ENCODE assay signal across 19 cellular contexts in genomic region chr1:177286396-177286795, GRCh38.
DNase-seq lines count a peak whose midpoint lies in the region; ATAC-seq and TF ChIP-seq lines count a peak whose summit lies in the region.
"Had no signal": no experiment of that assay in that cellular context is flagged by ENCODE, and none has a peak within 500 bp of the region (broad histone marks: within the 10 kb centered on the region; RNA-seq: fewer than 3 reads in every experiment).

No MANE protein-coding gene starts in this region.

- peak; percentile 53 for DNase-seq in AG08396 (ENCODE audit: low spot score)
- DNase-seq in MG63: peak; percentile 52
- DNase-seq in fibroblast of mammary gland (ENCODE audit: low read depth): peak; percentile 83
- no peak for DNase-seq in psoas muscle
- DNase-seq in amniotic stem cell (lab: John Stamatoyannopoulos, UW): no peak
- no peak for DNase-seq in HPDE6-E6E7 (ENCODE audit: extremely low spot score)
- DNase-seq: 8988T, AML-193, COR-L47, GF-D8, MV-4-11, NCI-H1417, NCI-H1930, NCI-H2171, NCI-H446 treated with DMSO at 0.1 percent for 48 hours, RPMI8226, SIG-M5 had no signal

- intact Hi-C loops in psoas muscle (cut with DNase I): no loop called here

- 48 to 73% (median 63%) methylated on average over 3 of the region's 3 CpGs for WGBS in psoas muscle, 3 donors

- no peaks in the 10 kb centered on the region for H3K4me1 ChIP-seq in psoas muscle

- H3K27me3 ChIP-seq in MG63 (no peaks in the 10 kb centered on the region), psoas muscle (ENCODE audit: insufficient read depth in 3 of 3, low read length in 2 of 3) (no peaks in the 10 kb centered on the region)

- no peak overlapping the region for H3K27ac ChIP-seq in psoas muscle

- H3K4me3 ChIP-seq in MG63 (no peak overlapping the region), fibroblast of mammary gland (ENCODE audit: control insufficient read depth, low read depth, low read length) (no peak overlapping the region), psoas muscle (no peak overlapping the region)

- H3K36me3 ChIP-seq in MG63 (no peaks in the 10 kb centered on the region), psoas muscle (ENCODE audit: insufficient read depth in 1 of 2, low read depth in 1 of 2) (no peaks in the 10 kb centered on the region)

- ATAC-seq in psoas muscle: peak in 3 of 4 donors; percentile 32 to 82 (median 69)
- no peak for ATAC-seq in HG03135 (IDR thresholded peaks at IDR 0.05; ENCODE audit: unreplicated experiment)
- no peak for ATAC-seq in HG03520 (IDR thresholded peaks at IDR 0.05; ENCODE audit: unreplicated experiment)

- TF ChIP-seq CTCF in fibroblast of mammary gland (conservative IDR thresholded peaks at IDR 0.05; ENCODE audit: control insufficient read depth, insufficient read depth, low read depth, low read length) (no peak), psoas muscle (IDR thresholded peaks at IDR 0.05) (no peak)

- H3K9me3 ChIP-seq in MG63 (0 out of 2 replicates have a peak, but pooled peaks cover 2% of the 10 kb centered on the region), psoas muscle (no peaks in the 10 kb centered on the region)

Comparison
In these comparisons a context has a peak if more than half of its experiments do, and no peak if none do; other contexts are left out.
1. DNase-seq: peak in AG08396 (single experiment), MG63 (single experiment) and fibroblast of mammary gland (single experiment); none in psoas muscle (0 of 2), amniotic stem cell (single experiment) and HPDE6-E6E7 (single experiment).
2. ATAC-seq: peak in psoas muscle (3 of 4); none in HG03135 (single experiment) and HG03520 (single experiment).